2 cellular contexts compared by ENCODE assay signal in the genomic region with DNA sequence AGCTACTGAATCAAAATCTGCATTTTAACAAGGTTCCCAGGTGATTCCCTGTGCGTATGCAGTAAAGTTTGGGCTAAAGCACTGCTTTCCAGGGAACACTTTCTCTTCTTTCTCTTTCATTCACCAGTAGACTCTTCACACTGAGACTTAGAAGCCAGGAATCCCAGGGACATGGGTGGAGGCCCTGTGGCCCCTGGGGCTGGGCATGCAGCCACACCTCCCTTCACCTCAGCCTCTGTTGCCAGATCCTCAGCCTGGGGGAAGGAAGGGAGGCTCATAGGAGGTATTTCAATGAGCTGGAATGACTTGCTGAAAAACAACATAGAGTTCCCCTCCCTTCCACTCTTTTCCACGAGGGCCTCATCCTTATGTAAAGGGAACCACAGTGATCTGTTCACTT.
TF ChIP-seq lines count a peak whose summit lies in the region.

No MANE protein-coding gene starts in this region.

TF ChIP-seq in SK-N-SH, 30 proteins besides CTCF, POLR2A, EP300 and RAD21 (continued from another document):
- TF ChIP-seq CHD2 (IDR thresholded peaks at IDR 0.05; ENCODE audit: low read length, partially characterized antibody) (no peak), YY1 (IDR thresholded peaks at IDR 0.05; ENCODE audit: low read depth) (no peak), MXI1 (IDR thresholded peaks at IDR 0.05; ENCODE audit: low read depth, low read length) (no peak), MEF2A (IDR thresholded peaks at IDR 0.05; ENCODE audit: borderline replicate concordance, low read depth) (no peak), ELF1 (IDR thresholded peaks at IDR 0.05) (no peak), FOXJ3 (CRISPR knock-in tag; IDR thresholded peaks at IDR 0.05) (no peak)
- TF ChIP-seq, protein P1, sequence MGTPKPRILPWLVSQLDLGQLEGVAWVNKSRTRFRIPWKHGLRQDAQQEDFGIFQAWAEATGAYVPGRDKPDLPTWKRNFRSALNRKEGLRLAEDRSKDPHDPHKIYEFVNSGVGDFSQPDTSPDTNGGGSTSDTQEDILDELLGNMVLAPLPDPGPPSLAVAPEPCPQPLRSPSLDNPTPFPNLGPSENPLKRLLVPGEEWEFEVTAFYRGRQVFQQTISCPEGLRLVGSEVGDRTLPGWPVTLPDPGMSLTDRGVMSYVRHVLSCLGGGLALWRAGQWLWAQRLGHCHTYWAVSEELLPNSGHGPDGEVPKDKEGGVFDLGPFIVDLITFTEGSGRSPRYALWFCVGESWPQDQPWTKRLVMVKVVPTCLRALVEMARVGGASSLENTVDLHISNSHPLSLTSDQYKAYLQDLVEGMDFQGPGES (IDR thresholded peaks at IDR 0.05; ENCODE audit: low read depth, low read length), result no peak
- TF ChIP-seq, protein P2, sequence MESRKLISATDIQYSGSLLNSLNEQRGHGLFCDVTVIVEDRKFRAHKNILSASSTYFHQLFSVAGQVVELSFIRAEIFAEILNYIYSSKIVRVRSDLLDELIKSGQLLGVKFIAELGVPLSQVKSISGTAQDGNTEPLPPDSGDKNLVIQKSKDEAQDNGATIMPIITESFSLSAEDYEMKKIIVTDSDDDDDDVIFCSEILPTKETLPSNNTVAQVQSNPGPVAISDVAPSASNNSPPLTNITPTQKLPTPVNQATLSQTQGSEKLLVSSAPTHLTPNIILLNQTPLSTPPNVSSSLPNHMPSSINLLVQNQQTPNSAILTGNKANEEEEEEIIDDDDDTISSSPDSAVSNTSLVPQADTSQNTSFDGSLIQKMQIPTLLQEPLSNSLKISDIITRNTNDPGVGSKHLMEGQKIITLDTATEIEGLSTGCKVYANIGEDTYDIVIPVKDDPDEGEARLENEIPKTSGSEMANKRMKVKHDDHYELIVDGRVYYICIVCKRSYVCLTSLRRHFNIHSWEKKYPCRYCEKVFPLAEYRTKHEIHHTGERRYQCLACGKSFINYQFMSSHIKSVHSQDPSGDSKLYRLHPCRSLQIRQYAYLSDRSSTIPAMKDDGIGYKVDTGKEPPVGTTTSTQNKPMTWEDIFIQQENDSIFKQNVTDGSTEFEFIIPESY (IDR thresholded peaks at IDR 0.05; ENCODE audit: borderline replicate concordance, low read depth), result no peak

TF ChIP-seq in SK-N-SH treated with all-trans-retinoic acid at 6 μM for 48 hours, 23 proteins besides CTCF, POLR2A, EP300 and RAD21 (continued from another document):
- TF ChIP-seq, protein P3, sequence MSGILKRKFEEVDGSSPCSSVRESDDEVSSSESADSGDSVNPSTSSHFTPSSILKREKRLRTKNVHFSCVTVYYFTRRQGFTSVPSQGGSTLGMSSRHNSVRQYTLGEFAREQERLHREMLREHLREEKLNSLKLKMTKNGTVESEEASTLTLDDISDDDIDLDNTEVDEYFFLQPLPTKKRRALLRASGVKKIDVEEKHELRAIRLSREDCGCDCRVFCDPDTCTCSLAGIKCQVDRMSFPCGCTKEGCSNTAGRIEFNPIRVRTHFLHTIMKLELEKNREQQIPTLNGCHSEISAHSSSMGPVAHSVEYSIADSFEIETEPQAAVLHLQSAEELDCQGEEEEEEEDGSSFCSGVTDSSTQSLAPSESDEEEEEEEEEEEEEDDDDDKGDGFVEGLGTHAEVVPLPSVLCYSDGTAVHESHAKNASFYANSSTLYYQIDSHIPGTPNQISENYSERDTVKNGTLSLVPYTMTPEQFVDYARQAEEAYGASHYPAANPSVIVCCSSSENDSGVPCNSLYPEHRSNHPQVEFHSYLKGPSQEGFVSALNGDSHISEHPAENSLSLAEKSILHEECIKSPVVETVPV (CRISPR knock-in tag; IDR thresholded peaks at IDR 0.05), result no peak
- TF ChIP-seq TCF4 (CRISPR knock-in tag; IDR thresholded peaks at IDR 0.05; ENCODE audit: borderline replicate concordance), result no peak
- no peak for TF ChIP-seq ARNTL (CRISPR knock-in tag; IDR thresholded peaks at IDR 0.05; ENCODE audit: borderline replicate concordance, low read depth)
- TF ChIP-seq ZNF70 (CRISPR knock-in tag; IDR thresholded peaks at IDR 0.05), result no peak
- no peak for TF ChIP-seq TOX (CRISPR knock-in tag; IDR thresholded peaks at IDR 0.05; ENCODE audit: borderline replicate concordance)
- TF ChIP-seq OSR1 (CRISPR knock-in tag; IDR thresholded peaks at IDR 0.05), result no peak
